Comparison of ENCODE assay signal across 8 cellular contexts in genomic region chr11:62556102-62556871, GRCh38. TPM values are rescaled to one million over a fixed set of nuclear protein-coding genes. Genes with fewer than 3 reads are reported as not detected.
A peak's percentile ranks its signal among the peaks of the same experiment; 100 is the strongest.
DNase-seq lines count a peak whose midpoint lies in the region; ATAC-seq and TF ChIP-seq lines count a peak whose summit lies in the region.

No MANE protein-coding gene starts in this region.

- peak overlapping the region; percentile 65 for H3K4me3 Mint-ChIP-seq in activated CD8-positive, alpha-beta memory T cell treated with anti-CD3 and anti-CD28 coated beads, Interleukin-2, amount 10 ng/mL, durations not matched to agents 7 days and 5 days
- H3K4me3 Mint-ChIP-seq in endothelial cell (ENCODE audit: unreplicated experiment): peak overlapping the region; percentile 62

- H3K9me3 Mint-ChIP-seq in activated CD8-positive, alpha-beta memory T cell treated with anti-CD3 and anti-CD28 coated beads, Interleukin-2, amount 10 ng/mL, durations not matched to agents 7 days and 5 days (ENCODE audit: low read depth): no peaks in the 10 kb centered on the region
- H3K9me3 Mint-ChIP-seq in endothelial cell (ENCODE audit: unreplicated experiment): no peaks in the 10 kb centered on the region

- DNase-seq in GM12864 (ENCODE audit: low read depth) (peak; percentile 70), NOMO-1 (lab: John Stamatoyannopoulos, UW; ENCODE audit: unreplicated experiment in 2 of 2) (peak; percentile 96), endothelial cell (ENCODE audit: low spot score) (peak; percentile 61), mucosa of descending colon (peak; percentile 87 to 95 (median 87)), NCI-H748 treated with DMSO at 0.1 percent for 48 hours (lab: John Stamatoyannopoulos, UW) (no peak)
- peak; percentile 98 for DNase-seq in activated CD8-positive, alpha-beta memory T cell treated with anti-CD3 and anti-CD28 coated beads, Interleukin-2, amount 10 ng/mL, durations not matched to agents 7 days and 5 days
- DNase-seq in stimulated activated naive CD4-positive, alpha-beta T cell treated with Interleukin-2 at 50 U/mL for 16 hours (lab: John Stamatoyannopoulos, UW): peak; percentile 75

- H3K27me3 Mint-ChIP-seq in activated CD8-positive, alpha-beta memory T cell treated with anti-CD3 and anti-CD28 coated beads, Interleukin-2, amount 10 ng/mL, durations not matched to agents 7 days and 5 days: peaks cover 2% of the 10 kb centered on the region
- peaks cover 22% of the 10 kb centered on the region for H3K27me3 Mint-ChIP-seq in endothelial cell (ENCODE audit: unreplicated experiment)

- peaks cover 96% of the 10 kb centered on the region for H3K4me1 Mint-ChIP-seq in activated CD8-positive, alpha-beta memory T cell treated with anti-CD3 and anti-CD28 coated beads, Interleukin-2, amount 10 ng/mL, durations not matched to agents 7 days and 5 days
- peaks cover 57% of the 10 kb centered on the region for H3K4me1 Mint-ChIP-seq in endothelial cell (ENCODE audit: unreplicated experiment)

- peaks cover 29% of the 10 kb centered on the region for H3K36me3 Mint-ChIP-seq in activated CD8-positive, alpha-beta memory T cell treated with anti-CD3 and anti-CD28 coated beads, Interleukin-2, amount 10 ng/mL, durations not matched to agents 7 days and 5 days
- peaks cover 16% of the 10 kb centered on the region for H3K36me3 Mint-ChIP-seq in endothelial cell (ENCODE audit: low read depth, unreplicated experiment)

- peaks cover 4% of the 10 kb centered on the region for H3K36me3 ChIP-seq in mucosa of descending colon (ENCODE audit: low read depth)

- ATAC-seq in HG02885 (IDR thresholded peaks at IDR 0.05; ENCODE audit: poor library complexity, unreplicated experiment) (peak; percentile 45), mucosa of descending colon (peak; percentile 59)
- ATAC-seq in activated CD8-positive, alpha-beta memory T cell treated with anti-CD3 and anti-CD28 coated beads, Interleukin-2, amount 10 ng/mL, durations not matched to agents 7 days and 5 days: peak; percentile 64

- CTCF ChIA-PET in activated CD8-positive, alpha-beta memory T cell treated with anti-CD3 and anti-CD28 coated beads, Interleukin-2, amount 10 ng/mL, durations not matched to agents 7 days and 5 days (lab: Charles Lee): interaction anchor here (0.7 to 12.5 kb wide), 16 partner anchors 11 to 166 kb away, joined by 3 to 354 read pairs (median 5); partner anchors contain the start of genes AHNAK, EEF1G, EML3 and LBHD1

- intact Hi-C loops in mucosa of descending colon (cut with DNase I, micrococcal nuclease): loop anchor here in 1 of 2 donors (5.0 kb wide), 1 partner anchor 134 kb away; no protein-coding TSS in a partner anchor

- peaks cover 80% of the 10 kb centered on the region for H3K4me1 ChIP-seq in mucosa of descending colon (ENCODE audit: low read depth)

- peak overlapping the region; percentile 96 for H3K27ac Mint-ChIP-seq in activated CD8-positive, alpha-beta memory T cell treated with anti-CD3 and anti-CD28 coated beads, Interleukin-2, amount 10 ng/mL, durations not matched to agents 7 days and 5 days
- H3K27ac Mint-ChIP-seq in endothelial cell (ENCODE audit: unreplicated experiment): peak overlapping the region; percentile 94

- TF ChIP-seq CTCF in GM12864 (IDR thresholded peaks at IDR 0.05; ENCODE audit: low read depth, low read length, missing control alignments) (no peak), endothelial cell (IDR thresholded peaks at IDR 0.05; ENCODE audit: unreplicated experiment) (no peak), mucosa of descending colon (IDR thresholded peaks at IDR 0.05) (no peak)

- no peaks in the 10 kb centered on the region for H3K9me3 ChIP-seq in mucosa of descending colon

- H3K4me3 ChIP-seq in GM12864 (ENCODE audit: low read depth, low read length) (peak overlapping the region; percentile 5), mucosa of descending colon (no peak overlapping the region)

RNA-seq across cellular contexts. Expression of gene AHNAK, which starts 9.7 kb away (rescaled TPM):
- total RNA-seq in activated CD8-positive, alpha-beta memory T cell treated with anti-CD3 and anti-CD28 coated beads, Interleukin-2, amount 10 ng/mL, durations not matched to agents 7 days and 5 days: 100 to 1,000 TPM; 180 to 390 TPM
- 136 TPM for total RNA-seq in endothelial cell (ENCODE audit: unreplicated experiment)
- 1,000 to 10,000 TPM in 1 of 3 donors, 100 to 1,000 TPM in 2; 473 to 1,283 (median 535) TPM for total RNA-seq in mucosa of descending colon

RNA-seq across cellular contexts. Expression of gene EEF1G, which starts 17.4 kb away (rescaled TPM):
- 1,000 to 10,000 TPM in 1 of 2 experiments, 100 to 1,000 TPM in 1; 878 to 1,201 TPM for total RNA-seq in activated CD8-positive, alpha-beta memory T cell treated with anti-CD3 and anti-CD28 coated beads, Interleukin-2, amount 10 ng/mL, durations not matched to agents 7 days and 5 days
- 1,951 TPM for total RNA-seq in endothelial cell (ENCODE audit: unreplicated experiment)
- 1,000 to 10,000 TPM; 1,059 to 1,365 (median 1,164) TPM for total RNA-seq in mucosa of descending colon

RNA-seq across cellular contexts. Expression of gene TUT1, which starts 35.0 kb away (rescaled TPM):
- 10 to 100 TPM; 24.7 to 29.6 TPM for total RNA-seq in activated CD8-positive, alpha-beta memory T cell treated with anti-CD3 and anti-CD28 coated beads, Interleukin-2, amount 10 ng/mL, durations not matched to agents 7 days and 5 days
- total RNA-seq in endothelial cell (ENCODE audit: unreplicated experiment) (21.2 TPM), mucosa of descending colon (10 to 100 TPM; 11.9 to 19.8 (median 13.3) TPM)

RNA-seq across cellular contexts. Expression of gene MTA2, which starts 45.4 kb away (rescaled TPM):
- total RNA-seq in activated CD8-positive, alpha-beta memory T cell treated with anti-CD3 and anti-CD28 coated beads, Interleukin-2, amount 10 ng/mL, durations not matched to agents 7 days and 5 days: 100 to 1,000 TPM; 245 to 264 TPM
- total RNA-seq in endothelial cell (ENCODE audit: unreplicated experiment) (157 TPM), mucosa of descending colon (10 to 100 TPM; 70.7 to 92.1 (median 89.6) TPM)

RNA-seq across cellular contexts. Expression of gene EML3, which starts 56.3 kb away (rescaled TPM):
- total RNA-seq in activated CD8-positive, alpha-beta memory T cell treated with anti-CD3 and anti-CD28 coated beads, Interleukin-2, amount 10 ng/mL, durations not matched to agents 7 days and 5 days: 100 to 1,000 TPM; 132 to 133 TPM
- 98.6 TPM for total RNA-seq in endothelial cell (ENCODE audit: unreplicated experiment)
- 10 to 100 TPM; 54.6 to 57.7 (median 57.7) TPM for total RNA-seq in mucosa of descending colon
